16 cellular contexts compared by ENCODE assay signal in genomic region chr15:38559908-38560307, GRCh38. TPM values are rescaled to one million over a fixed set of nuclear protein-coding genes. Genes with fewer than 3 reads are reported as not detected.
DNase-seq lines count a peak whose midpoint lies in the region; TF ChIP-seq lines count a peak whose summit lies in the region.
"Had no signal": no experiment of that assay in that cellular context is flagged by ENCODE, and none has a peak within 500 bp of the region (broad histone marks: within the 10 kb centered on the region; RNA-seq: fewer than 3 reads in every experiment).

No MANE protein-coding gene starts in this region.

- H3K27ac ChIP-seq in angular gyrus (ENCODE audit: low read depth, low read length), result peak overlapping the region; percentile 57
- no peak overlapping the region for H3K27ac ChIP-seq in tibial nerve
- H3K27ac ChIP-seq: neutrophil, right lobe of liver, SJCRH30 had no signal

- DNase-seq in activated CD4-positive, alpha-beta T cell treated with anti-CD3 and anti-CD28 coated beads, Interleukin-2, amount 10 ng/mL, durations not matched to agents 24 days and 14 days, result peak; percentile 58
- DNase-seq in activated CD4-positive, alpha-beta T cell treated with anti-CD3 and anti-CD28 coated beads, Interleukin-2, amount 50 U/mL, for 1 hour, result no peak
- DNase-seq in tibial nerve (ENCODE audit: low spot score in 2 of 2), result no peak
- no peak for DNase-seq in activated gamma-delta T cell (lab: John Stamatoyannopoulos, UW)
- no peak for DNase-seq in NCI-H82 (lab: John Stamatoyannopoulos, UW)
- DNase-seq: amniotic stem cell; mammary epithelial cell; NCI-H187; NCI-H524 treated with DMSO at 0.1 percent for 48 hours; right lobe of liver; SJCRH30; stimulated activated CD4-positive, alpha-beta T cell treated with anti-CD3 and anti-CD28 coated beads, Interleukin-2, amount 100 ng/mL, for 48 hours had no signal

- H3K9me3 Mint-ChIP-seq in activated CD4-positive, alpha-beta T cell treated with anti-CD3 and anti-CD28 coated beads, Interleukin-2, amount 10 ng/mL, durations not matched to agents 24 days and 14 days, result no peaks in the 10 kb centered on the region
- H3K9me3 Mint-ChIP-seq in IgD-negative memory B cell, result no peaks in the 10 kb centered on the region
- no peaks in the 10 kb centered on the region for H3K9me3 Mint-ChIP-seq in nephron

- H3K36me3 Mint-ChIP-seq in activated CD4-positive, alpha-beta T cell treated with anti-CD3 and anti-CD28 coated beads, Interleukin-2, amount 10 ng/mL, durations not matched to agents 24 days and 14 days (ENCODE audit: low read depth), result peaks cover 78% of the 10 kb centered on the region
- peaks cover 11% of the 10 kb centered on the region for H3K36me3 Mint-ChIP-seq in IgD-negative memory B cell
- no peaks in the 10 kb centered on the region for H3K36me3 Mint-ChIP-seq in nephron (ENCODE audit: low read depth)

- peaks cover 0 to 12% (median 2%) of the 10 kb centered on the region in 4 donors for H3K4me1 ChIP-seq in tibial nerve

- H3K27me3 ChIP-seq in tibial nerve, result peaks cover 0 to 11% of the 10 kb centered on the region in 2 donors
- H3K27me3 ChIP-seq: right lobe of liver had no signal

- H3K4me3 ChIP-seq in tibial nerve, result no peak overlapping the region
- H3K4me3 ChIP-seq: right lobe of liver, SJCRH30 had no signal

- H3K27ac Mint-ChIP-seq in activated CD4-positive, alpha-beta T cell treated with anti-CD3 and anti-CD28 coated beads, Interleukin-2, amount 10 ng/mL, durations not matched to agents 24 days and 14 days, result peak overlapping the region; percentile 99
- H3K27ac Mint-ChIP-seq in IgD-negative memory B cell (peak overlapping the region; percentile 73 to 96 (median 83)), nephron (peak overlapping the region; percentile 6 to 61 (median 9))

- TF ChIP-seq EP300 in tibial nerve (IDR thresholded peaks at IDR 0.05), result no peak

- no peaks in the 10 kb centered on the region for H3K36me3 ChIP-seq in tibial nerve
- H3K36me3 ChIP-seq: neutrophil, right lobe of liver, SJCRH30 had no signal

- no peaks in the 10 kb centered on the region for H3K27me3 Mint-ChIP-seq in activated CD4-positive, alpha-beta T cell treated with anti-CD3 and anti-CD28 coated beads, Interleukin-2, amount 10 ng/mL, durations not matched to agents 24 days and 14 days
- H3K27me3 Mint-ChIP-seq in IgD-negative memory B cell (no peaks in the 10 kb centered on the region), nephron (ENCODE audit: low read depth) (peaks cover 35% of the 10 kb centered on the region)

- intact Hi-C loops in activated CD4-positive, alpha-beta T cell treated with anti-CD3 and anti-CD28 coated beads, Interleukin-2, amount 10 ng/mL, durations not matched to agents 24 days and 14 days (cut with micrococcal nuclease), result loop anchor here (1.0 to 10.0 kb wide), 9 partner anchors 21 to 1065 kb away; no protein-coding TSS in a partner anchor

- peaks cover 81% of the 10 kb centered on the region for H3K4me1 Mint-ChIP-seq in activated CD4-positive, alpha-beta T cell treated with anti-CD3 and anti-CD28 coated beads, Interleukin-2, amount 10 ng/mL, durations not matched to agents 24 days and 14 days
- H3K4me1 Mint-ChIP-seq in IgD-negative memory B cell (peaks cover 53 to 71% (median 61%) of the 10 kb centered on the region in 3 donors), nephron (peaks cover 48% of the 10 kb centered on the region)

- TF ChIP-seq CTCF in nephron (IDR thresholded peaks at IDR 0.05; ENCODE audit: unreplicated experiment in 3 of 3) (no peak), tibial nerve (IDR thresholded peaks at IDR 0.05) (no peak)

- H3K9me3 ChIP-seq in tibial nerve, result no peaks in the 10 kb centered on the region
- H3K9me3 ChIP-seq: neutrophil, right lobe of liver, SJCRH30 had no signal

- peak overlapping the region; percentile 95 for H3K4me3 Mint-ChIP-seq in activated CD4-positive, alpha-beta T cell treated with anti-CD3 and anti-CD28 coated beads, Interleukin-2, amount 10 ng/mL, durations not matched to agents 24 days and 14 days
- H3K4me3 Mint-ChIP-seq in IgD-negative memory B cell (peak overlapping the region in 3 of 4 donors; percentile 59 to 99 (median 94)), nephron (peak overlapping the region in 1 of 3 experiments; percentile 34)

- WGBS in tibial nerve, 2 donors, result 56 to 60% methylated on average over 2 of the region's 2 CpGs

- no peak for TF ChIP-seq POLR2A in tibial nerve (IDR thresholded peaks at IDR 0.05)

RNA-seq across cellular contexts. Expression of gene RASGRP1, which starts 4.7 kb away (rescaled TPM):
- 94.4 and 94.7 TPM in 2 replicates for total RNA-seq in activated CD4-positive, alpha-beta T cell treated with anti-CD3 and anti-CD28 coated beads, Interleukin-2, amount 10 ng/mL, durations not matched to agents 24 days and 14 days
- polyA plus RNA-seq in IgD-negative memory B cell, result 32.6 TPM
- total RNA-seq in tibial nerve, result 1 to 10 TPM in 2 of 4 donors, under 1 TPM in 2; 0.22 to 2.1 (median 1.3) TPM
- polyA plus RNA-seq: mammary epithelial cell had no signal

Comparison
In these comparisons a context has a peak if more than half of its experiments do, and no peak if none do; other contexts are left out.
1. H3K27ac Mint-ChIP-seq: peak in every context shown above with its lines; median percentile 99 in activated CD4-positive, alpha-beta T cell treated with anti-CD3 and anti-CD28 coated beads, Interleukin-2, amount 10 ng/mL, durations not matched to agents 24 days and 14 days; 83 in IgD-negative memory B cell; 9 in nephron.
2. RNA of gene RASGRP1, which starts 4.7 kb away (total RNA-seq): 94.4 to 94.7 TPM in activated CD4-positive, alpha-beta T cell treated with anti-CD3 and anti-CD28 coated beads, Interleukin-2, amount 10 ng/mL, durations not matched to agents 24 days and 14 days; 0.22 to 2.1 TPM in tibial nerve; every median in the first group is over 10 times any median in the second.